ENCODE assay signal across 1 cellular context in genomic region chr20:49985617-49986016, GRCh38.
TF ChIP-seq lines count a peak whose summit lies in the region.

No MANE protein-coding gene starts in this region.

TF ChIP-seq in SK-N-SH treated with all-trans-retinoic acid at 6 μM for 48 hours, 23 proteins besides CTCF, POLR2A, EP300 and RAD21 (continued from another document):
- no peak for TF ChIP-seq POU6F1 (CRISPR knock-in tag; IDR thresholded peaks at IDR 0.05; ENCODE audit: borderline replicate concordance, low read depth)
- no peak for TF ChIP-seq SNAI2 (CRISPR knock-in tag; IDR thresholded peaks at IDR 0.05)
- TF ChIP-seq TCF4 (CRISPR knock-in tag; IDR thresholded peaks at IDR 0.05; ENCODE audit: borderline replicate concordance): no peak
- no peak for TF ChIP-seq ISL1 (CRISPR knock-in tag; IDR thresholded peaks at IDR 0.05)
- TF ChIP-seq ESRRG (CRISPR knock-in tag; IDR thresholded peaks at IDR 0.05): no peak
- no peak for TF ChIP-seq CREB5 (CRISPR knock-in tag; IDR thresholded peaks at IDR 0.05; ENCODE audit: low read depth)
- no peak for TF ChIP-seq ZC3H10 (CRISPR knock-in tag; IDR thresholded peaks at IDR 0.05)
- TF ChIP-seq BACH2 (CRISPR knock-in tag; IDR thresholded peaks at IDR 0.05; ENCODE audit: borderline replicate concordance): no peak
- TF ChIP-seq CSDC2 (CRISPR knock-in tag; IDR thresholded peaks at IDR 0.05): no peak
